8 cellular contexts compared by ENCODE assay signal in genomic region chr4:70901984-70902576, GRCh38. TPM values are rescaled to one million over a fixed set of nuclear protein-coding genes. Genes with fewer than 3 reads are reported as not detected.
DNase-seq lines count a peak whose midpoint lies in the region; ATAC-seq and TF ChIP-seq lines count a peak whose summit lies in the region.

Gene MOB1B, plus strand, starts transcription at chr4:70902369. Its CDS starts 168 bp downstream, at chr4:70902537.

- H3K79me2 ChIP-seq in PC-3 (ENCODE audit: low read length): peaks cover 47% of the 10 kb centered on the region

- H3K4me3 ChIP-seq in HUES6 (ENCODE audit: low read depth, low read length) (peak within 1 kb of the TSS; percentile 97), PC-3 (ENCODE audit: low read length) (peak within 1 kb of the TSS; percentile 87), esophagus (ENCODE audit: low read depth in 1 of 2, low read length in 2 of 2) (peak within 1 kb of the TSS; percentile 77 to 85), muscle layer of colon (ENCODE audit: low read depth in 1 of 2, low read length in 2 of 2) (peak within 1 kb of the TSS; percentile 67 to 90)

- 1% methylated on average over 41 to 46 of the region's 47 CpGs for WGBS in esophagus, 2 donors

- intact Hi-C loops in PC-3 (cut with micrococcal nuclease): loop anchor here (2.0 to 10.0 kb wide), 3 partner anchors 65 to 197 kb away; partner anchors contain the start of genes DCK and GRSF1

- H3K27ac ChIP-seq in HUES6 (ENCODE audit: low read depth, low read length) (peak within 1 kb of the TSS; percentile 70), PC-3 (ENCODE audit: low read length) (no peak within 1 kb of the TSS), esophagus (ENCODE audit: low read depth in 2 of 2, low read length in 1 of 2) (peak within 1 kb of the TSS; percentile 89), muscle layer of colon (ENCODE audit: low read depth, low read length) (peak within 1 kb of the TSS; percentile 25)

- ATAC-seq in GM21390 (IDR thresholded peaks at IDR 0.05; ENCODE audit: unreplicated experiment) (peak; percentile 92), PC-3 (peak; percentile 89)

- H3K36me3 ChIP-seq in HUES6 (ENCODE audit: control insufficient read depth, insufficient read depth, low read length) (peaks cover 16% of the 10 kb centered on the region), PC-3 (ENCODE audit: low read depth, low read length) (peaks cover 6% of the 10 kb centered on the region; the same call in 1 of the 2 replicates), esophagus (ENCODE audit: control insufficient read depth in 2 of 2, insufficient read depth in 2 of 2, low read length in 1 of 2) (no peaks in the 10 kb centered on the region), muscle layer of colon (ENCODE audit: insufficient read depth, low read length) (peaks cover 8% of the 10 kb centered on the region)

- H3K9me3 ChIP-seq in HUES6 (ENCODE audit: control insufficient read depth, insufficient read depth, low read depth, low read length) (no peaks in the 10 kb centered on the region), PC-3 (ENCODE audit: low read length) (no peaks in the 10 kb centered on the region), esophagus (ENCODE audit: control insufficient read depth in 2 of 2, insufficient read depth in 1 of 2, low read depth in 1 of 2, low read length in 1 of 2) (no peaks in the 10 kb centered on the region), muscle layer of colon (ENCODE audit: low read length) (no peaks in the 10 kb centered on the region)

- POLR2A ChIA-PET in PC-3 (lab: Charles Lee; ENCODE audit: unreplicated experiment): interaction anchor here (0.6 to 0.9 kb wide), 2 partner anchors 17 to 198 kb away, joined by 7 to 11 read pairs; no protein-coding TSS in a partner anchor

- DNase-seq in DMS 273 treated with DMSO at 0.1 percent for 48 hours (lab: John Stamatoyannopoulos, UW): peak; percentile 53
- DNase-seq in PC-3: peak; percentile 87
- peak; percentile 82 for DNase-seq in activated T-cell treated with anti-CD3 and anti-CD28 coated beads, Interleukin-2, amount 50 U/mL, for 1 hour
- DNase-seq in stimulated activated CD8-positive, alpha-beta memory T cell treated with anti-CD3 and anti-CD28 coated beads, Interleukin-7, amount 100 ng/mL, for 24 hours (ENCODE audit: low read depth): peak; percentile 69

- H3K9ac ChIP-seq in HUES6 (ENCODE audit: low read length) (peak within 1 kb of the TSS; percentile 94), PC-3 (ENCODE audit: low read length) (peak within 1 kb of the TSS; percentile 67), muscle layer of colon (ENCODE audit: low read length) (peak within 1 kb of the TSS; percentile 81)

- H4K20me1 ChIP-seq in PC-3 (ENCODE audit: low read length): 0 out of 2 replicates have a peak, but pooled peaks cover 6% of the 10 kb centered on the region

- H3K9me2 ChIP-seq in PC-3 (replicated peaks; ENCODE audit: low read length): no peaks in the 10 kb centered on the region

- H3K4me1 ChIP-seq in HUES6 (ENCODE audit: control insufficient read depth, insufficient read depth, low read length) (peaks cover 10% of the 10 kb centered on the region), PC-3 (ENCODE audit: insufficient read depth, low read length) (peaks cover 11% of the 10 kb centered on the region), esophagus (ENCODE audit: control insufficient read depth in 2 of 2, insufficient read depth in 2 of 2, low read length in 1 of 2) (no peaks in the 10 kb centered on the region), muscle layer of colon (ENCODE audit: insufficient read depth, low read length) (peaks cover 6% of the 10 kb centered on the region)

- H3K27me3 ChIP-seq in HUES6 (ENCODE audit: control insufficient read depth, insufficient read depth, low read length): no peaks in the 10 kb centered on the region
- no peaks in the 10 kb centered on the region for H3K27me3 ChIP-seq in PC-3 (ENCODE audit: low read length)
- H3K27me3 ChIP-seq in esophagus (ENCODE audit: control insufficient read depth in 1 of 2, insufficient read depth in 2 of 2, low read length in 2 of 2): no peaks in the 10 kb centered on the region
- H3K27me3 ChIP-seq in muscle layer of colon (ENCODE audit: control insufficient read depth in 1 of 2, insufficient read depth in 2 of 2, low read length in 2 of 2): no peaks in the 10 kb centered on the region

- BruUV-seq in PC-3 (replicated peaks; lab: Mats Ljungman, UMichigan): no TSS peak

- H3K4me2 ChIP-seq in PC-3 (ENCODE audit: low read length): peak within 1 kb of the TSS; percentile 94

- no peaks in the 10 kb centered on the region for H3F3A ChIP-seq in PC-3 (ENCODE audit: low read length, unreplicated experiment)

- TF ChIP-seq CTCF in PC-3 (conservative IDR thresholded peaks at IDR 0.05; ENCODE audit: low read depth, low read length): no peak

- CTCF ChIA-PET in PC-3 (lab: Charles Lee): interaction anchor here (0.6 to 0.9 kb wide), 3 partner anchors 65 to 108 kb away, joined by 3 to 8 read pairs (median 5); no protein-coding TSS in a partner anchor

- H2AFZ ChIP-seq in PC-3 (ENCODE audit: low read length): peak within 1 kb of the TSS; percentile 95

RNA-seq across cellular contexts. Expression of gene MOB1B, which starts in this region (rescaled TPM):
- 11.4 and 12.6 TPM in 2 replicates for total RNA-seq in PC-3 (2014; rRNA removed)
- 1 to 10 TPM; 2.8 to 3.4 TPM for polyA plus RNA-seq in esophagus
